In genomic region chr2:203718087-203718486, GRCh38 we compare ENCODE assay signal across 9 cellular contexts. TPM values are rescaled to one million over a fixed set of nuclear protein-coding genes. Genes with fewer than 3 reads are reported as not detected.
DNase-seq lines count a peak whose midpoint lies in the region; ATAC-seq and TF ChIP-seq lines count a peak whose summit lies in the region.
"Had no signal": no experiment of that assay in that cellular context is flagged by ENCODE, and none has a peak within 500 bp of the region (broad histone marks: within the 10 kb centered on the region; RNA-seq: fewer than 3 reads in every experiment).

No MANE protein-coding gene starts in this region.

- H3K27me3 ChIP-seq in adrenal gland (no peaks in the 10 kb centered on the region), tibial artery (no peaks in the 10 kb centered on the region)

- TF ChIP-seq CTCF in adrenal gland (IDR thresholded peaks at IDR 0.05) (no peak), glutamatergic neuron (IDR thresholded peaks at IDR 0.05; ENCODE audit: partially characterized antibody, unreplicated experiment) (no peak), tibial artery (IDR thresholded peaks at IDR 0.05) (no peak)

- H3K9me3 ChIP-seq in adrenal gland (replicated peaks in 1 of 3) (no peaks in the 10 kb centered on the region), tibial artery (no peaks in the 10 kb centered on the region)

- H3K4me3 Mint-ChIP-seq in stimulated activated naive CD8-positive, alpha-beta T cell treated with anti-CD3 and anti-CD28 coated beads, Interleukin-15, Interleukin-2, amounts not matched to agents 100 ng/mL and 50 ng/mL, for 24 hours, result peak overlapping the region; percentile 75
- H3K4me3 Mint-ChIP-seq in glutamatergic neuron (ENCODE audit: unreplicated experiment), result no peak overlapping the region

- H3K9me3 Mint-ChIP-seq in stimulated activated naive CD8-positive, alpha-beta T cell treated with anti-CD3 and anti-CD28 coated beads, Interleukin-15, Interleukin-2, amounts not matched to agents 100 ng/mL and 50 ng/mL, for 24 hours, result peaks cover 5% of the 10 kb centered on the region
- peaks cover 2% of the 10 kb centered on the region for H3K9me3 Mint-ChIP-seq in glutamatergic neuron (ENCODE audit: unreplicated experiment)

- peaks cover 100% of the 10 kb centered on the region for H3K4me1 Mint-ChIP-seq in stimulated activated naive CD8-positive, alpha-beta T cell treated with anti-CD3 and anti-CD28 coated beads, Interleukin-15, Interleukin-2, amounts not matched to agents 100 ng/mL and 50 ng/mL, for 24 hours (ENCODE audit: low read depth)
- H3K4me1 Mint-ChIP-seq in glutamatergic neuron (ENCODE audit: low read depth, unreplicated experiment), result peaks cover 8% of the 10 kb centered on the region

- DNase-seq in MV-4-11 (lab: John Stamatoyannopoulos, UW) (peak; percentile 31), adrenal gland (peak in 4 of 7 donors; percentile 7 to 19 (median 11)), glutamatergic neuron (no peak), tibial artery (no peak), NCI-H748 treated with DMSO at 0.1 percent for 48 hours (lab: John Stamatoyannopoulos, UW) (no peak)

- no peaks in the 10 kb centered on the region for H3K27me3 Mint-ChIP-seq in stimulated activated naive CD8-positive, alpha-beta T cell treated with anti-CD3 and anti-CD28 coated beads, Interleukin-15, Interleukin-2, amounts not matched to agents 100 ng/mL and 50 ng/mL, for 24 hours
- H3K27me3 Mint-ChIP-seq in glutamatergic neuron (ENCODE audit: unreplicated experiment), result no peaks in the 10 kb centered on the region

- peak overlapping the region; percentile 96 for H3K27ac Mint-ChIP-seq in stimulated activated naive CD8-positive, alpha-beta T cell treated with anti-CD3 and anti-CD28 coated beads, Interleukin-15, Interleukin-2, amounts not matched to agents 100 ng/mL and 50 ng/mL, for 24 hours
- no peak overlapping the region for H3K27ac Mint-ChIP-seq in glutamatergic neuron (ENCODE audit: unreplicated experiment)

- TF ChIP-seq POLR2A in adrenal gland (IDR thresholded peaks at IDR 0.05), result no peak

- ATAC-seq in GM18499 (IDR thresholded peaks at IDR 0.05; ENCODE audit: insufficient read depth, unreplicated experiment) (peak; percentile 93), GM21825 (IDR thresholded peaks at IDR 0.05; ENCODE audit: unreplicated experiment) (peak; percentile 95)

- intact Hi-C loops in adrenal gland (cut with DNase I), result no loop called here
- intact Hi-C loops in tibial artery (cut with DNase I; ENCODE audit: low total_unique reads), result no loop called here

- WGBS in adrenal gland, 4 donors, result 43 to 63% (median 54%) methylated on average over 2 to 3 of the region's 3 CpGs

- H3K27ac ChIP-seq in adrenal gland (no peak overlapping the region), tibial artery (no peak overlapping the region)
- H3K27ac ChIP-seq: HL-60 had no signal

- H3K36me3 Mint-ChIP-seq in stimulated activated naive CD8-positive, alpha-beta T cell treated with anti-CD3 and anti-CD28 coated beads, Interleukin-15, Interleukin-2, amounts not matched to agents 100 ng/mL and 50 ng/mL, for 24 hours (ENCODE audit: low read depth), result peaks cover 48% of the 10 kb centered on the region
- H3K36me3 Mint-ChIP-seq in glutamatergic neuron (ENCODE audit: unreplicated experiment), result no peaks in the 10 kb centered on the region

- H3K36me3 ChIP-seq in adrenal gland (replicated peaks in 1 of 2), result no peaks in the 10 kb centered on the region
- H3K36me3 ChIP-seq in tibial artery, result no peaks in the 10 kb centered on the region

- H3K4me1 ChIP-seq in adrenal gland (replicated peaks in 1 of 2), result no peaks in the 10 kb centered on the region
- peaks cover 0 to 15% (median 4%) of the 10 kb centered on the region in 4 donors for H3K4me1 ChIP-seq in tibial artery

- H3K4me3 ChIP-seq in adrenal gland (no peak overlapping the region), tibial artery (no peak overlapping the region)

RNA-seq across cellular contexts. Expression of gene CD28, which starts 11.6 kb away (rescaled TPM):
- total RNA-seq in adrenal gland, result 1 to 10 TPM in 1 of 8 donors, under 1 TPM in 6, not detected in 1; 0.14 to 1.4 (median 0.61) TPM
- under 1 TPM; 0.08 to 0.13 (median 0.09) TPM for polyA plus RNA-seq in adrenal gland
- not detected for total RNA-seq in glutamatergic neuron (ENCODE audit: unreplicated experiment)

Comparison
In these comparisons a context has a peak if more than half of its experiments do, and no peak if none do; other contexts are left out.
1. DNase-seq: peak in MV-4-11 (single experiment) and adrenal gland (4 of 7); none in glutamatergic neuron (single experiment), tibial artery (0 of 2) and NCI-H748 treated with DMSO at 0.1 percent for 48 hours (single experiment).